Comparison of ENCODE assay signal across 16 cellular contexts in genomic region chr20:49692941-49693340, GRCh38. TPM values are rescaled to one million over a fixed set of nuclear protein-coding genes. Genes with fewer than 3 reads are reported as not detected.
DNase-seq lines count a peak whose midpoint lies in the region; ATAC-seq, FAIRE-seq and TF ChIP-seq lines count a peak whose summit lies in the region.
"Had no signal": no experiment of that assay in that cellular context is flagged by ENCODE, and none has a peak within 500 bp of the region (broad histone marks: within the 10 kb centered on the region; RNA-seq: fewer than 3 reads in every experiment).

No MANE protein-coding gene starts in this region.

- H3K27me3 Mint-ChIP-seq in activated T-helper 17 cell treated with anti-CD3 and anti-CD28 coated beads, Interleukin-2, amount 50 U/mL, for 72 hours: no peaks in the 10 kb centered on the region

- TF ChIP-seq POLR2A in A549 (IDR thresholded peaks at IDR 0.05; ENCODE audit: low read length): no peak

- H3K27ac Mint-ChIP-seq in activated T-helper 17 cell treated with anti-CD3 and anti-CD28 coated beads, Interleukin-2, amount 50 U/mL, for 72 hours: no peak overlapping the region

- DNase-seq in A549 (ENCODE audit: low read depth in 1 of 2, low spot score in 1 of 2) (no peak), G401 (ENCODE audit: low spot score) (no peak), BE2C (no peak), amniotic stem cell (lab: John Stamatoyannopoulos, UW) (no peak)
- DNase-seq: DMS153, EL, NCI-H1436, NCI-H2081 treated with DMSO at 0.1 percent for 48 hours, NCI-H510A treated with DMSO at 0.1 percent for 48 hours, SHP77 treated with DMSO at 0.1 percent for 48 hours had no signal

- POLR2A ChIA-PET in A549 (lab: Yijun Ruan, JAX): no interaction called here
- POLR2A ChIA-PET in HEK293 (lab: Yijun Ruan, JAX): interaction anchor here (0.9 kb wide), 1 partner anchor 21 kb away, joined by 3 read pairs; no protein-coding TSS in a partner anchor

- no peak overlapping the region for H3K4me3 Mint-ChIP-seq in activated T-helper 17 cell treated with anti-CD3 and anti-CD28 coated beads, Interleukin-2, amount 50 U/mL, for 72 hours
- H3K4me3 Mint-ChIP-seq: CD14-positive monocyte had no signal

- no peak for ATAC-seq in A549
- ATAC-seq in activated T-helper 17 cell treated with anti-CD3 and anti-CD28 coated beads, Interleukin-2, amount 50 U/mL, for 72 hours (replicated peaks): peak; percentile 54
- ATAC-seq: SK-N-SH treated with all-trans-retinoic acid at 6 μM for 48 hours had no signal

- peak overlapping the region; percentile 98 for H3K27ac ChIP-seq in A549
- no peak overlapping the region for H3K27ac ChIP-seq in HEK293 (ENCODE audit: extremely low read depth, low read depth, low read length)
- H3K27ac ChIP-seq in neutrophil: peak overlapping the region; percentile 96

- H3K4me3 ChIP-seq in A549 (no peak overlapping the region), HEK293 (ENCODE audit: low read depth, low read length) (no peak overlapping the region), neutrophil (ENCODE audit: low read depth in 1 of 2, low read length in 1 of 2) (no peak overlapping the region), BE2C (ENCODE audit: low read depth, low read length) (no peak overlapping the region)

- TF ChIP-seq RAD21 in A549 (conservative IDR thresholded peaks at IDR 0.05 in 1 of 2, IDR thresholded peaks at IDR 0.05 in 1 of 2): no peak

- H3K27me3 ChIP-seq in neutrophil (no peaks in the 10 kb centered on the region), BE2C (no peaks in the 10 kb centered on the region)

- no peaks in the 10 kb centered on the region for H3K36me3 ChIP-seq in HEK293 (ENCODE audit: control insufficient read depth in 2 of 2, insufficient read depth in 1 of 2, low read length in 2 of 2)
- no peaks in the 10 kb centered on the region for H3K36me3 ChIP-seq in neutrophil
- H3K36me3 ChIP-seq in BE2C: no peaks in the 10 kb centered on the region; the same call in 1 of the 2 replicates

- no peak for TF ChIP-seq EP300 in A549 (IDR thresholded peaks at IDR 0.05)

- H3K4me2 ChIP-seq in A549: peak overlapping the region; percentile 80

- H3K9me3 Mint-ChIP-seq in activated T-helper 17 cell treated with anti-CD3 and anti-CD28 coated beads, Interleukin-2, amount 50 U/mL, for 72 hours: no peaks in the 10 kb centered on the region
- H3K9me3 Mint-ChIP-seq: CD14-positive monocyte had no signal

- in situ Hi-C loops in G401 (cut with HindIII; ENCODE audit: low sequenced_read_pairs): no loop called here

- TF ChIP-seq CTCF in A549 (IDR thresholded peaks at IDR 0.05): no peak
- no peak for TF ChIP-seq CTCF in HEK293 (tag by site-specific recombination; IDR thresholded peaks at IDR 0.05)
- no peak for TF ChIP-seq CTCF in neutrophil (IDR thresholded peaks at IDR 0.05)
- no peak for TF ChIP-seq CTCF in BE2C (IDR thresholded peaks at IDR 0.05; ENCODE audit: low read depth, low read length)

- peaks cover 35% of the 10 kb centered on the region for H3K4me1 Mint-ChIP-seq in activated T-helper 17 cell treated with anti-CD3 and anti-CD28 coated beads, Interleukin-2, amount 50 U/mL, for 72 hours

- H3K9me3 ChIP-seq in A549 (no peaks in the 10 kb centered on the region), HEK293 (ENCODE audit: control insufficient read depth, insufficient read depth, low read depth, low read length) (no peaks in the 10 kb centered on the region), neutrophil (no peaks in the 10 kb centered on the region), BE2C (no peaks in the 10 kb centered on the region)

- WGBS in A549 (ENCODE audit: missing lambda C conversion rate): 62% methylated on average over 3 of the region's 3 CpGs

- peaks cover 5% of the 10 kb centered on the region for H3K36me3 Mint-ChIP-seq in activated T-helper 17 cell treated with anti-CD3 and anti-CD28 coated beads, Interleukin-2, amount 50 U/mL, for 72 hours (ENCODE audit: low read depth)

- no peak for FAIRE-seq in A549 (lab: Jason Lieb, UNC)
- FAIRE-seq: H54 had no signal

- peaks cover 95% of the 10 kb centered on the region for H3K4me1 ChIP-seq in A549
- peaks cover 18% of the 10 kb centered on the region for H3K4me1 ChIP-seq in HEK293 (ENCODE audit: control insufficient read depth, insufficient read depth, low read length)
- H3K4me1 ChIP-seq in neutrophil (ENCODE audit: control insufficient read depth in 1 of 2, insufficient read depth in 1 of 2, low read depth in 1 of 2, low read length in 1 of 2): peaks cover 97 to 99% of the 10 kb centered on the region in 2 experiments
- peaks cover 33% of the 10 kb centered on the region for H3K4me1 ChIP-seq in BE2C

- CTCF ChIA-PET in A549 (lab: Yijun Ruan, JAX) (interaction anchor here (0.6 to 2.6 kb wide), 15 partner anchors 9 to 153 kb away, joined by 3 to 14 read pairs (median 4); no protein-coding TSS in a partner anchor), HEK293 (lab: Yijun Ruan, JAX) (interaction anchor here (0.8 to 3.0 kb wide), 3 partner anchors 15 to 153 kb away, joined by 3 to 9 read pairs (median 4); no protein-coding TSS in a partner anchor)

TF ChIP-seq in A549, 52 proteins besides CTCF, POLR2A, EP300 and RAD21:
- TF ChIP-seq MYC (IDR thresholded peaks at IDR 0.05; ENCODE audit: borderline replicate concordance, low read length): no peak

TF ChIP-seq in HEK293, 187 proteins besides CTCF, POLR2A, EP300 and RAD21:
- TF ChIP-seq KLF10 (tag by site-specific recombination; IDR thresholded peaks at IDR 0.05) (no peak), PRDM10 (tag by site-specific recombination; IDR thresholded peaks at IDR 0.05) (peak; percentile 93), ZNF174 (tag by site-specific recombination; IDR thresholded peaks at IDR 0.05) (no peak), ZNF398 (tag by site-specific recombination; IDR thresholded peaks at IDR 0.05) (no peak), ZNF239 (tag by site-specific recombination; IDR thresholded peaks at IDR 0.05) (no peak), ZNF658 (tag by site-specific recombination; IDR thresholded peaks at IDR 0.05) (no peak)

RNA-seq across cellular contexts. Expression of gene B4GALT5, which starts 20.7 kb away (rescaled TPM):
- polyA plus RNA-seq in A549 (2011; rRNA removed) (82.8 and 88.7 TPM in 2 replicates), A549 (2017; fragmentation: RNase III; extraction: RNeasy Plus Mini Kit Qiagen cat#74134 plus additional on column Dnase treatment) (68.1 to 84.0 TPM (median 81.5 TPM) in 3 replicates)
- polyA plus RNA-seq in A549 (2012; cell fraction: cytosol; rRNA removed): 39.0 and 48.5 TPM in 2 replicates
- 23.2 and 34.8 TPM in 2 replicates for polyA plus RNA-seq in A549 (2012; cell fraction: nucleus; rRNA removed)
- polyA minus RNA-seq in A549 (2011; rRNA and poly(A)+ RNA removed): 66.0 and 68.4 TPM in 2 replicates
- total RNA-seq in activated T-helper 17 cell treated with anti-CD3 and anti-CD28 coated beads, Interleukin-2, amount 50 U/mL, for 72 hours: 10 to 100 TPM; 19.5 to 25.8 TPM
- 25.5 and 38.4 TPM in 2 replicates for total RNA-seq in G401 (2014; rRNA removed; shearing (Covaris generic))
- polyA plus RNA-seq in BE2C (2012; ENCODE audit: insufficient read depth, insufficient read length, low read depth): 36.9 TPM
